ENCODE assay signal across 1 cellular context in genomic region chr5:56123531-56124243, GRCh38.
TF ChIP-seq lines count a peak whose summit lies in the region.

No MANE protein-coding gene starts in this region.

TF ChIP-seq in K562, 482 proteins besides CTCF, POLR2A, EP300 and RAD21 (continued from another document and continues in another):
- peak; percentile 82 for TF ChIP-seq PBX2 (CRISPR knock-in tag; IDR thresholded peaks at IDR 0.05; ENCODE audit: low read depth)
- TF ChIP-seq PBX2 (tag; conservative IDR thresholded peaks at IDR 0.05; ENCODE audit: low read depth) = peak; percentile 99
- peak; percentile 83 for TF ChIP-seq CREB1 (IDR thresholded peaks at IDR 0.05)
- TF ChIP-seq CREB1 (CRISPR knock-in tag; IDR thresholded peaks at IDR 0.05) = peak; percentile 69; the same call in 1 of the 2 replicates
- no peak for TF ChIP-seq FIP1L1 (IDR thresholded peaks at IDR 0.05; ENCODE audit: low read depth, low read length, poor library complexity, severe bottlenecking)
- TF ChIP-seq ZNF395 (CRISPR knock-in tag; IDR thresholded peaks at IDR 0.05) = peak; percentile 97
- TF ChIP-seq POLR2AphosphoS5 (IDR thresholded peaks at IDR 0.05; ENCODE audit: control insufficient read depth, insufficient read depth, low read depth, low read length) = peak; percentile 100
- TF ChIP-seq ZFP36 (IDR thresholded peaks at IDR 0.05; ENCODE audit: low read depth, low read length, partially characterized antibody) = peak; percentile 83
- no peak for TF ChIP-seq ZFX (CRISPR knock-in tag; IDR thresholded peaks at IDR 0.05)
- TF ChIP-seq TAL1 (IDR thresholded peaks at IDR 0.05) = peak; percentile 99
- TF ChIP-seq THRB (CRISPR knock-in tag; conservative IDR thresholded peaks at IDR 0.05) = peak; percentile 95
- peak; percentile 96 for TF ChIP-seq TAF9B (IDR thresholded peaks at IDR 0.05; ENCODE audit: partially characterized antibody)
- peak; percentile 76 for TF ChIP-seq ZSCAN29 (IDR thresholded peaks at IDR 0.05)
- peak; percentile 42; the same call in 1 of the 2 replicates for TF ChIP-seq ZNF79 (CRISPR knock-in tag; IDR thresholded peaks at IDR 0.05; ENCODE audit: low read depth)
- TF ChIP-seq ZMIZ1 (IDR thresholded peaks at IDR 0.05; ENCODE audit: low read depth in 2 of 2, low read length in 2 of 2) = peak in 1 of 2 experiments; percentile 99; a peak in 2 of 4 replicates
- TF ChIP-seq EHMT2 (IDR thresholded peaks at IDR 0.05) = peak; percentile 70
- peak; percentile 99 for TF ChIP-seq ARNT (IDR thresholded peaks at IDR 0.05)
- TF ChIP-seq ZNF175 (CRISPR knock-in tag; IDR thresholded peaks at IDR 0.05; ENCODE audit: low read depth) = peak; percentile 98
- TF ChIP-seq DDX20 (tag; IDR thresholded peaks at IDR 0.05; ENCODE audit: low read depth) = 0 out of 2 replicates have a peak, but pooled peaks have one; percentile 38
- 0 out of 2 replicates have a peak, but pooled peaks have one; percentile 35 for TF ChIP-seq ARID4B (CRISPR knock-in tag; IDR thresholded peaks at IDR 0.05)
- peak; percentile 89; the same call in 1 of the 2 replicates for TF ChIP-seq FOXP1 (CRISPR knock-in tag; IDR thresholded peaks at IDR 0.05)
- peak; percentile 66 for TF ChIP-seq NCOA4 (IDR thresholded peaks at IDR 0.05; ENCODE audit: partially characterized antibody)
- TF ChIP-seq CBX1 (IDR thresholded peaks at IDR 0.05; ENCODE audit: low read depth) = no peak
- no peak for TF ChIP-seq MCM2 (IDR thresholded peaks at IDR 0.05; ENCODE audit: low read depth)
- peak; percentile 89 for TF ChIP-seq ATF3 (IDR thresholded peaks at IDR 0.05)
- peak; percentile 91 for TF ChIP-seq ATF3 (CRISPR knock-in tag; conservative IDR thresholded peaks at IDR 0.05)
- TF ChIP-seq EGR1 (conservative IDR thresholded peaks at IDR 0.05) = peak; percentile 99
- peak in 1 of 2 experiments; percentile 96; a peak in 2 of 4 replicates for TF ChIP-seq ZNF639 (CRISPR knock-in tag; conservative IDR thresholded peaks at IDR 0.05 in 1 of 2, IDR thresholded peaks at IDR 0.05 in 1 of 2)
- TF ChIP-seq JUND (IDR thresholded peaks at IDR 0.05; ENCODE audit: borderline replicate concordance, low read depth, low read length) = peak; percentile 70
- TF ChIP-seq JUND (tag; IDR thresholded peaks at IDR 0.05; ENCODE audit: borderline replicate concordance, low read depth, low read length) = peak; percentile 90; the same call in 2 of the 3 replicates
- TF ChIP-seq DNMT1 (IDR thresholded peaks at IDR 0.05) = no peak
- no peak for TF ChIP-seq PATZ1 (CRISPR knock-in tag; IDR thresholded peaks at IDR 0.05; ENCODE audit: borderline replicate concordance)
- TF ChIP-seq L3MBTL2 (IDR thresholded peaks at IDR 0.05) = peak; percentile 58
- peak; percentile 85 for TF ChIP-seq ZBTB17 (CRISPR knock-in tag; IDR thresholded peaks at IDR 0.05)
- peak; percentile 83 for TF ChIP-seq C11orf30 (IDR thresholded peaks at IDR 0.05; ENCODE audit: low read depth)
- no peak for TF ChIP-seq ZFPM2 (CRISPR knock-in tag; IDR thresholded peaks at IDR 0.05)
- peak; percentile 82 for TF ChIP-seq MITF (IDR thresholded peaks at IDR 0.05)
- TF ChIP-seq SPI1 (IDR thresholded peaks at IDR 0.05; ENCODE audit: borderline replicate concordance, low read depth, low read length) = no peak
- 0 out of 2 replicates have a peak, but pooled peaks have one; percentile 41 for TF ChIP-seq ZNF384 (IDR thresholded peaks at IDR 0.05; ENCODE audit: low read depth, low read length)
- 0 out of 2 replicates have a peak, but pooled peaks have one; percentile 31 for TF ChIP-seq ADNP (tag; IDR thresholded peaks at IDR 0.05)
- TF ChIP-seq SAFB2 (IDR thresholded peaks at IDR 0.05; ENCODE audit: borderline replicate concordance, low read depth, low read length, severe bottlenecking) = no peak
- TF ChIP-seq THRAP3 (IDR thresholded peaks at IDR 0.05; ENCODE audit: borderline replicate concordance) = no peak
- TF ChIP-seq CREM (IDR thresholded peaks at IDR 0.05; ENCODE audit: low read depth) = peak; percentile 84
- peak; percentile 65 for TF ChIP-seq SETDB1 (IDR thresholded peaks at IDR 0.05; ENCODE audit: low read length)
- TF ChIP-seq NFIC (IDR thresholded peaks at IDR 0.05) = peak; percentile 99
- no peak for TF ChIP-seq ZNF408 (CRISPR knock-in tag; IDR thresholded peaks at IDR 0.05; ENCODE audit: low read depth)
- no peak for TF ChIP-seq ZBTB1 (CRISPR knock-in tag; IDR thresholded peaks at IDR 0.05; ENCODE audit: borderline replicate concordance, low read depth)
